In the genomic region with DNA sequence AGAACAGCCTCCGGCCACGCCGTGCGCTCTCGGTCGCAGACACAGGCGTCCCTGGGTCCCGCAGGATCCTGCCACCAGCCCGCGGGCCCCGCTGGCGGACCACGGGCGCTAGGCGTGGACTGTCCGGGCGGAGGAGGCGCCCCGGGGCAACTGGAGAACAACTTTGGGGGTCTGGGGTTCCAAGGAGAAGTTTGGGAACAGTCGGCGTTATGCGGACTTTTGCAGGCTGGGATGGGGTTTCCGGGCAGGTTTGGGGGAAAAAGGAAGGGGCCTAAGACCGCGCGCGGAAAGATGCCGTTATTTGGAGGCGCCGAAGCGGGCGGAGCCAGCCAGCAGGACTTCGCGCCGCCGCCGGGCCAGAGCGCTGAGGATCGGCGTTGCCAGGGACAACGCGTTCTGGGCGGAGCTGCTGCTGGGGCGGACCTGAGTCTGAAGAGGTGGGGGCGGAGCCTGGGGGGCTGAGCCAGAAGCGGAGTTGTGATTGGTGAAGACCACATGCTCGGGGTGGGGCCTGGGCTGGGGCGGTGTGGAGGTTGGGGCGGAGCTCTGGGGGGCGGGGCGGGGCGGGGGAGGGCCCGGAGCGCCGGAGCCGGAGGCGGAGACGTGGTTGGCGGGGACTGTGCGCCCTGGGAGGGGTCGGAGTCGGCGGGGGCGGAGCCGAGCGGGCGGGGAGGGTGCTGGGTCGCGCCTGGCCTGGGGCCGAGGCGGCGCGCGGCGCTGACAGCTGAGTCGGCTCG, we compare ENCODE assay signal across 8 cellular contexts. TPM values are rescaled to one million over a fixed set of nuclear protein-coding genes. Genes with fewer than 3 reads are reported as not detected.
DNase-seq lines count a peak whose midpoint lies in the region; ATAC-seq and TF ChIP-seq lines count a peak whose summit lies in the region.

Gene CYP46A1 (plus strand): TSS at position 680 of the 737 bp plus-strand sequence. CDS start 120 bp downstream, outside the sequence.

- peak within 1 kb of the TSS; percentile 69 to 87 (median 83) for H3K4me3 ChIP-seq in right lobe of liver

- no peaks in the 10 kb centered on the region for H3K36me3 ChIP-seq in right lobe of liver

- TF ChIP-seq POLR2A in right lobe of liver (IDR thresholded peaks at IDR 0.05) = no peak

- peak; percentile 100 for DNase-seq in CD1c-positive myeloid dendritic cell (ENCODE audit: extremely low spot score)
- peak; percentile 99 for DNase-seq in NCI-H748 treated with DMSO at 0.1 percent for 48 hours (lab: John Stamatoyannopoulos, UW)
- DNase-seq in activated CD4-positive, alpha-beta T cell treated with anti-CD3 and anti-CD28 coated beads, Interleukin-2, amount 50 U/mL, for 4 hours = peak; percentile 99 to 100
- peak; percentile 98 to 100 for DNase-seq in dermis microvascular lymphatic vessel endothelial cell (ENCODE audit: low read depth in 2 of 2)
- DNase-seq in right lobe of liver = peak; percentile 100
- peak; percentile 100 for DNase-seq in stimulated activated CD4-positive, alpha-beta T cell treated with anti-CD3 and anti-CD28 coated beads, Interleukin-4, amount 100 ng/mL, for 24 hours

- intact Hi-C loops in right lobe of liver (cut with DNase I) = loop anchor here in 1 of 2 donors (5.0 kb wide), 1 partner anchor 204 kb away; no protein-coding TSS in a partner anchor

- no peak for TF ChIP-seq CTCF in right lobe of liver (IDR thresholded peaks at IDR 0.05)

- H3K9me3 ChIP-seq in right lobe of liver = no peaks in the 10 kb centered on the region

- peaks cover 0 to 10% (median 2%) of the 10 kb centered on the region in 4 donors for H3K4me1 ChIP-seq in right lobe of liver

- no peaks in the 10 kb centered on the region for H3K27me3 ChIP-seq in right lobe of liver

- WGBS in right lobe of liver (ENCODE audit: insufficient coverage, low coverage, low lambda C conversion rate, missing lambda C conversion rate) = 0% methylated on average over 8 of the region's 77 CpGs

- peak within 1 kb of the TSS; percentile 58 to 66 (median 63) for H3K27ac ChIP-seq in right lobe of liver

- ATAC-seq in GM19397 (IDR thresholded peaks at IDR 0.05; ENCODE audit: unreplicated experiment) (peak; percentile 93), HG03565 (IDR thresholded peaks at IDR 0.05; ENCODE audit: unreplicated experiment) (peak; percentile 86), right lobe of liver (peak; percentile 94 to 97 (median 96))

RNA-seq across cellular contexts. Expression of gene CYP46A1, which starts in this region (rescaled TPM):
- total RNA-seq in dermis microvascular lymphatic vessel endothelial cell (0.13 TPM in 2 replicates), right lobe of liver (1 to 10 TPM in 1 of 6 experiments, under 1 TPM in 4, not detected in 1; 0.06 to 1.6 (median 0.42) TPM)

Comparison
In these comparisons a context has a peak if more than half of its experiments do, and no peak if none do; other contexts are left out.
1. Peak in every context shown above with its lines: DNase-seq, ATAC-seq, H3K4me3 ChIP-seq and H3K27ac ChIP-seq.
2. Peak in DNase-seq in dermis microvascular lymphatic vessel endothelial cell; RNA of the gene not detected or under 1 TPM.